25 cellular contexts compared by ENCODE assay signal in the genomic region with DNA sequence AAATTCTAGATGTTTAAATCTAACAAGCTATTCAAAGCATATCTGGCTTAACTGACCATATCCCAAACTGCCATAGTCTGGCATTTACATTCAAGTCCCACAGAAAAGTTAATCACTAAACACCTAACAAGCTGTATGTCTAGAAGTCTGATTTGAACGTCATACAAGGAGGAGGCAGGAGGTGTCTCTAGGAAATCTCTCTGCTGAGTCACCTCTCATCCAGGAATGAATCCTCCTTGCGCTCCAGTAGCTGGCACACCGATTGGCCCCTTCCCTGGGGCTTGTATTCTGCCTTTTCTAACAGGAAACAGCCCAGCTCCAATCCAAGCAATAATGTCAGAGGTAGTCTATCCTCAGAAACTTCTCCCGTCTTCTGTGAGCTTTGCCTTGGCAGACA. TPM values are rescaled to one million over a fixed set of nuclear protein-coding genes. Genes with fewer than 3 reads are reported as not detected.
DNase-seq lines count a peak whose midpoint lies in the region; ATAC-seq and TF ChIP-seq lines count a peak whose summit lies in the region.
"Had no signal": no experiment of that assay in that cellular context is flagged by ENCODE, and none has a peak within 500 bp of the region (broad histone marks: within the 10 kb centered on the region; RNA-seq: fewer than 3 reads in every experiment).

No MANE protein-coding gene starts in this region.

- no peak overlapping the region for H3K4me3 Mint-ChIP-seq in MCF 10A (ENCODE audit: unreplicated experiment)
- no peak overlapping the region for H3K4me3 Mint-ChIP-seq in brain
- H3K4me3 Mint-ChIP-seq: activated CD4-positive, alpha-beta T cell treated with anti-CD3 and anti-CD28 coated beads for 36 hours; activated naive CD4-positive, alpha-beta T cell treated with anti-CD3 and anti-CD28 coated beads, Interleukin-2, amount 10 ng/mL, durations not matched to agents 7 days and 5 days; CD8-positive, alpha-beta T cell; H9 had no signal

- no peak overlapping the region for H3K27ac ChIP-seq in breast epithelium
- H3K27ac ChIP-seq: neutrophil, SJCRH30 had no signal

- TF ChIP-seq POLR2A in breast epithelium (IDR thresholded peaks at IDR 0.05) = no peak

- BruUV-seq in MCF 10A (replicated peaks; lab: Mats Ljungman, UMichigan) = no TSS peak

- H3K27me3 Mint-ChIP-seq in MCF 10A (ENCODE audit: insufficient read depth, unreplicated experiment) (no peaks in the 10 kb centered on the region), brain (no peaks in the 10 kb centered on the region)

- POLR2A ChIA-PET in MCF 10A (lab: Yijun Ruan, JAX) = no interaction called here

- intact Hi-C loops in MCF 10A (cut with micrococcal nuclease) = no loop called here
- intact Hi-C loops in breast epithelium (cut with DNase I; ENCODE audit: low total_unique reads) = no loop called here

- no peaks in the 10 kb centered on the region for H3K4me1 Mint-ChIP-seq in MCF 10A (ENCODE audit: insufficient read depth, unreplicated experiment)
- peaks cover 22% of the 10 kb centered on the region for H3K4me1 Mint-ChIP-seq in brain
- H3K4me1 Mint-ChIP-seq: activated CD4-positive, alpha-beta T cell treated with anti-CD3 and anti-CD28 coated beads for 36 hours; activated naive CD4-positive, alpha-beta T cell treated with anti-CD3 and anti-CD28 coated beads, Interleukin-2, amount 10 ng/mL, durations not matched to agents 7 days and 5 days had no signal

- no peaks in the 10 kb centered on the region for H3K36me3 ChIP-seq in breast epithelium
- H3K36me3 ChIP-seq: neutrophil, SJCRH30, thoracic aorta had no signal

- H3K36me3 Mint-ChIP-seq in MCF 10A (ENCODE audit: insufficient read depth, unreplicated experiment) (no peaks in the 10 kb centered on the region), brain (peaks cover 72% of the 10 kb centered on the region)
- H3K36me3 Mint-ChIP-seq: activated naive CD4-positive, alpha-beta T cell treated with anti-CD3 and anti-CD28 coated beads, Interleukin-2, amount 10 ng/mL, durations not matched to agents 7 days and 5 days; CD8-positive, alpha-beta T cell had no signal

- peak; percentile 35 for DNase-seq in MCF 10A (ENCODE audit: unreplicated experiment)
- DNase-seq in breast epithelium (ENCODE audit: low spot score in 2 of 2) = no peak
- DNase-seq in glomerular visceral epithelial cell (ENCODE audit: extremely low spot score) = peak; percentile 27
- DNase-seq in ureter (ENCODE audit: low spot score) = no peak
- DNase-seq: activated CD4-positive, alpha-beta T cell treated with anti-CD3 and anti-CD28 coated beads for 36 hours; activated naive CD4-positive, alpha-beta T cell treated with anti-CD3 and anti-CD28 coated beads, Interleukin-2, amount 10 ng/mL, durations not matched to agents 7 days and 5 days; activated T-cell treated with anti-CD3 and anti-CD28 coated beads for 4 hours; CD8-positive, alpha-beta T cell; central memory CD4-positive, alpha-beta T cell; H9; KBM-7; kidney; NCI-H1417; NCI-H345; SJCRH30; stimulated activated CD4-positive, alpha-beta T cell treated with anti-CD3 and anti-CD28 coated beads, Interleukin-4, amount 100 ng/mL, for 1 hour; stimulated activated CD8-positive, alpha-beta memory T cell treated with anti-CD3 and anti-CD28 coated beads, Interleukin-4, amount 100 ng/mL, for 48 hours; T-helper 9 cell had no signal

- ATAC-seq in HG03108 (IDR thresholded peaks at IDR 0.05; ENCODE audit: unreplicated experiment) (no peak), GM18867 (IDR thresholded peaks at IDR 0.05; ENCODE audit: unreplicated experiment) (no peak), HG02840 (IDR thresholded peaks at IDR 0.05; ENCODE audit: low FRiP score, unreplicated experiment) (no peak)
- ATAC-seq: activated CD4-positive, alpha-beta T cell treated with anti-CD3 and anti-CD28 coated beads for 36 hours; CD8-positive, alpha-beta T cell; sciatic nerve had no signal

- H3K27ac Mint-ChIP-seq in MCF 10A (ENCODE audit: low read depth, unreplicated experiment) = no peak overlapping the region
- peak overlapping the region in 4 of 5 experiments; percentile 32 to 85 (median 54) for H3K27ac Mint-ChIP-seq in brain
- H3K27ac Mint-ChIP-seq: activated CD4-positive, alpha-beta T cell treated with anti-CD3 and anti-CD28 coated beads for 36 hours; activated naive CD4-positive, alpha-beta T cell treated with anti-CD3 and anti-CD28 coated beads, Interleukin-2, amount 10 ng/mL, durations not matched to agents 7 days and 5 days; CD8-positive, alpha-beta T cell had no signal

- no peak overlapping the region for H3K4me3 ChIP-seq in breast epithelium
- H3K4me3 ChIP-seq: SJCRH30, thoracic aorta had no signal

- TF ChIP-seq CTCF in MCF 10A (IDR thresholded peaks at IDR 0.05; ENCODE audit: unreplicated experiment) = no peak
- no peak for TF ChIP-seq CTCF in breast epithelium (IDR thresholded peaks at IDR 0.05)
- TF ChIP-seq CTCF in brain (conservative IDR thresholded peaks at IDR 0.05) = no peak

- no peaks in the 10 kb centered on the region for H3K4me1 ChIP-seq in breast epithelium
- H3K4me1 ChIP-seq: SJCRH30 had no signal

- H3K9me3 ChIP-seq in breast epithelium = no peaks in the 10 kb centered on the region
- H3K9me3 ChIP-seq: neutrophil, SJCRH30, thoracic aorta had no signal

- H3K9me3 Mint-ChIP-seq in MCF 10A (ENCODE audit: unreplicated experiment) (no peaks in the 10 kb centered on the region), brain (no peaks in the 10 kb centered on the region)
- H3K9me3 Mint-ChIP-seq: activated naive CD4-positive, alpha-beta T cell treated with anti-CD3 and anti-CD28 coated beads, Interleukin-2, amount 10 ng/mL, durations not matched to agents 7 days and 5 days; CD8-positive, alpha-beta T cell; H9 had no signal

- H3K27me3 ChIP-seq in breast epithelium = no peaks in the 10 kb centered on the region
- H3K27me3 ChIP-seq: SJCRH30 had no signal

- CTCF ChIA-PET in MCF 10A (lab: Yijun Ruan, JAX) = interaction anchor here (0.5 to 1.0 kb wide), 7 partner anchors 12 to 701 kb away, joined by 3 to 7 read pairs (median 3); no protein-coding TSS in a partner anchor

RNA-seq across cellular contexts. Expression of a gene that starts 31.8 kb away (rescaled TPM):
- total RNA-seq in MCF 10A (2022) (5.4 and 6.7 TPM in 2 replicates), breast epithelium (10 to 100 TPM in 2 of 3 donors, 1 to 10 TPM in 1; 4.8 to 20.8 (median 14.4) TPM), ureter (33.7 TPM)
- polyA plus RNA-seq in brain (ENCODE audit: insufficient read depth, low read depth, low replicate concordance) = 288 TPM

Comparison
In these comparisons a context has a peak if more than half of its experiments do, and no peak if none do; other contexts are left out.
1. DNase-seq: peak in MCF 10A (single experiment) and glomerular visceral epithelial cell (single experiment); none in breast epithelium (0 of 2) and ureter (single experiment).